Comparison of ENCODE assay signal across 11 cellular contexts in genomic region chr18:63314991-63315662, GRCh38. TPM values are rescaled to one million over a fixed set of nuclear protein-coding genes. Genes with fewer than 3 reads are reported as not detected.
DNase-seq lines count a peak whose midpoint lies in the region; ATAC-seq and TF ChIP-seq lines count a peak whose summit lies in the region.
"Had no signal": no experiment of that assay in that cellular context is flagged by ENCODE, and none has a peak within 500 bp of the region (broad histone marks: within the 10 kb centered on the region; RNA-seq: fewer than 3 reads in every experiment).

No MANE protein-coding gene starts in this region.

- intact Hi-C loops in activated CD4-positive, alpha-beta T cell treated with anti-CD3 and anti-CD28 coated beads for 36 hours (cut with DNase I, micrococcal nuclease): loop anchor here (1.0 to 5.0 kb wide), 2 partner anchors 12 to 118 kb away; no protein-coding TSS in a partner anchor
- intact Hi-C loops in esophagus squamous epithelium (cut with DNase I): no loop called here
- intact Hi-C loops in left ventricle myocardium superior (cut with micrococcal nuclease): no loop called here

- H3K4me1 ChIP-seq in OCI-LY1 (ENCODE audit: insufficient read depth, low read length, severe bottlenecking) (peaks cover 51% of the 10 kb centered on the region), esophagus squamous epithelium (peaks cover 5 to 67% (median 11%) of the 10 kb centered on the region in 3 donors), stomach smooth muscle (ENCODE audit: control insufficient read depth, insufficient read depth, low read length) (peaks cover 22% of the 10 kb centered on the region)

- no peaks in the 10 kb centered on the region for H3K27me3 ChIP-seq in OCI-LY1 (ENCODE audit: insufficient read depth, low read length)
- H3K27me3 ChIP-seq in esophagus squamous epithelium: no peaks in the 10 kb centered on the region
- no peaks in the 10 kb centered on the region for H3K27me3 ChIP-seq in stomach smooth muscle (ENCODE audit: control insufficient read depth in 1 of 2, insufficient read depth in 2 of 2, low read length in 2 of 2)

- H3K4me3 ChIP-seq in OCI-LY1 (ENCODE audit: low read depth, low read length, poor library complexity, severe bottlenecking): peak overlapping the region; percentile 88
- H3K4me3 ChIP-seq in esophagus squamous epithelium: peak overlapping the region in 3 of 4 donors; percentile 4 to 72 (median 12)
- H3K4me3 ChIP-seq in stomach smooth muscle (ENCODE audit: low read length in 2 of 2): peak overlapping the region; percentile 9 to 21

- H4K20me1 ChIP-seq in OCI-LY1 (ENCODE audit: insufficient read depth, low read length): no peaks in the 10 kb centered on the region

- peak overlapping the region; percentile 98 for H3K4me2 ChIP-seq in OCI-LY1 (ENCODE audit: low read length)

- H3K4me1 Mint-ChIP-seq in activated CD4-positive, alpha-beta T cell treated with anti-CD3 and anti-CD28 coated beads for 36 hours: peaks cover 52% of the 10 kb centered on the region

- H3K9me3 Mint-ChIP-seq in activated CD4-positive, alpha-beta T cell treated with anti-CD3 and anti-CD28 coated beads for 36 hours (ENCODE audit: low read depth): no peaks in the 10 kb centered on the region

- CTCF ChIA-PET in activated CD4-positive, alpha-beta T cell treated with anti-CD3 and anti-CD28 coated beads for 36 hours (lab: Charles Lee): interaction anchor here (0.6 to 2.4 kb wide), 17 partner anchors 8 to 298 kb away, joined by 3 to 10 read pairs (median 4); no protein-coding TSS in a partner anchor

- H3K27ac ChIP-seq in OCI-LY1 (ENCODE audit: low read depth, low read length, poor library complexity, severe bottlenecking) (peak overlapping the region; percentile 97), esophagus squamous epithelium (peak overlapping the region in 3 of 4 donors; percentile 36 to 51 (median 46)), stomach smooth muscle (ENCODE audit: low read length) (peak overlapping the region; percentile 0)

- 37 to 62% methylated on average over 4 to 5 of the region's 5 CpGs for WGBS in esophagus squamous epithelium, 2 donors

- H3K9me3 ChIP-seq in OCI-LY1 (ENCODE audit: low read length) (no peaks in the 10 kb centered on the region), esophagus squamous epithelium (no peaks in the 10 kb centered on the region), stomach smooth muscle (ENCODE audit: control insufficient read depth in 2 of 2, low read length in 2 of 2) (no peaks in the 10 kb centered on the region)

- H3F3A ChIP-seq in OCI-LY1 (ENCODE audit: insufficient read depth, low read length): peaks cover 3% of the 10 kb centered on the region; the same call in 1 of the 2 replicates

- H3K9ac ChIP-seq in OCI-LY1 (ENCODE audit: low read length): peak overlapping the region; percentile 96
- peak overlapping the region in 1 of 2 donors; percentile 24 for H3K9ac ChIP-seq in stomach smooth muscle (ENCODE audit: low read length in 2 of 2)

- H3K9me2 ChIP-seq in OCI-LY1 (ENCODE audit: low read depth, low read length): no peaks in the 10 kb centered on the region

- POLR2A ChIA-PET in activated CD4-positive, alpha-beta T cell treated with anti-CD3 and anti-CD28 coated beads for 36 hours (lab: Charles Lee): interaction anchor here (0.5 kb wide), 1 partner anchor 119 kb away, joined by 3 read pairs; no protein-coding TSS in a partner anchor

- no peaks in the 10 kb centered on the region for H3K27me3 Mint-ChIP-seq in activated CD4-positive, alpha-beta T cell treated with anti-CD3 and anti-CD28 coated beads for 36 hours

- peak overlapping the region; percentile 66 for H3K27ac Mint-ChIP-seq in activated CD4-positive, alpha-beta T cell treated with anti-CD3 and anti-CD28 coated beads for 36 hours

- H2AFZ ChIP-seq in OCI-LY1 (ENCODE audit: low read length): no peak overlapping the region

- no peak for TF ChIP-seq CTCF in OCI-LY1 (IDR thresholded peaks at IDR 0.05; ENCODE audit: low read length)
- TF ChIP-seq CTCF in esophagus squamous epithelium (IDR thresholded peaks at IDR 0.05): no peak

- peaks cover 93% of the 10 kb centered on the region for H3K79me2 ChIP-seq in OCI-LY1 (ENCODE audit: insufficient read depth, low read length)

- H3K36me3 ChIP-seq in OCI-LY1 (ENCODE audit: insufficient read depth, low read length) (peaks cover 93% of the 10 kb centered on the region), esophagus squamous epithelium (no peaks in the 10 kb centered on the region), stomach smooth muscle (ENCODE audit: control insufficient read depth in 2 of 2, insufficient read depth in 2 of 2, low read length in 2 of 2) (no peaks in the 10 kb centered on the region)

- peak overlapping the region; percentile 98 for H3K4me3 Mint-ChIP-seq in activated CD4-positive, alpha-beta T cell treated with anti-CD3 and anti-CD28 coated beads for 36 hours

- DNase-seq in activated CD4-positive, alpha-beta T cell treated with anti-CD3 and anti-CD28 coated beads for 36 hours: no peak
- DNase-seq in activated CD4-positive, alpha-beta T cell treated with anti-CD3 and anti-CD28 coated beads, Interleukin-2, amount 50 U/mL, for 1 hour: no peak
- DNase-seq in esophagus squamous epithelium (lab: John Stamatoyannopoulos, UW): no peak
- DNase-seq in T-helper 9 cell: no peak
- no peak for DNase-seq in D341Med (ENCODE audit: low spot score)
- DNase-seq in left ventricle myocardium superior: no peak
- DNase-seq: activated CD4-positive, alpha-beta T cell treated with anti-CD3 and anti-CD28 coated beads for 1 hour; left colon; NCI-H2029 had no signal

- H3K36me3 Mint-ChIP-seq in activated CD4-positive, alpha-beta T cell treated with anti-CD3 and anti-CD28 coated beads for 36 hours (ENCODE audit: low read depth): peaks cover 72% of the 10 kb centered on the region

- ATAC-seq in activated CD4-positive, alpha-beta T cell treated with anti-CD3 and anti-CD28 coated beads for 36 hours: no peak
- ATAC-seq in left ventricle myocardium superior: no peak
- ATAC-seq: left colon had no signal

- no peak for TF ChIP-seq POLR2A in esophagus squamous epithelium (IDR thresholded peaks at IDR 0.05)

RNA-seq across cellular contexts. Expression of gene BCL2, which starts 4.4 kb away (rescaled TPM):
- 10 to 100 TPM; 66.0 to 88.9 TPM for total RNA-seq in activated CD4-positive, alpha-beta T cell treated with anti-CD3 and anti-CD28 coated beads for 36 hours
- 10 to 100 TPM in 1 of 4 donors, 1 to 10 TPM in 3; 3.1 to 17.4 (median 4.2) TPM for total RNA-seq in esophagus squamous epithelium
- total RNA-seq in left ventricle myocardium superior: 7.7 TPM

RNA-seq across cellular contexts. Expression of gene KDSR, which starts 51.9 kb away (rescaled TPM):
- total RNA-seq in activated CD4-positive, alpha-beta T cell treated with anti-CD3 and anti-CD28 coated beads for 36 hours: 10 to 100 TPM; 72.6 to 78.6 TPM
- 10 to 100 TPM; 20.8 to 42.3 (median 23.0) TPM for total RNA-seq in esophagus squamous epithelium
- 32.9 TPM for total RNA-seq in left ventricle myocardium superior

Comparison
In these comparisons a context has a peak if more than half of its experiments do, and no peak if none do; other contexts are left out.
1. H3K27ac ChIP-seq: peak in every context shown above with its lines; median percentile 97 in OCI-LY1; 46 in esophagus squamous epithelium; 0 in stomach smooth muscle.
2. H3K4me3 ChIP-seq: peak in every context shown above with its lines; median percentile 88 in OCI-LY1; 15 in stomach smooth muscle; 12 in esophagus squamous epithelium.
3. intact Hi-C loops: an anchor here in activated CD4-positive, alpha-beta T cell treated with anti-CD3 and anti-CD28 coated beads for 36 hours (1.0 to 5.0 kb wide); none called in esophagus squamous epithelium and left ventricle myocardium superior.